In genomic region chr11:26549176-26549575, GRCh38 we compare ENCODE assay signal across 23 cellular contexts. TPM values are rescaled to one million over a fixed set of nuclear protein-coding genes. Genes with fewer than 3 reads are reported as not detected.
DNase-seq lines count a peak whose midpoint lies in the region; ATAC-seq, FAIRE-seq and TF ChIP-seq lines count a peak whose summit lies in the region.
"Had no signal": no experiment of that assay in that cellular context is flagged by ENCODE, and none has a peak within 500 bp of the region (broad histone marks: within the 10 kb centered on the region; RNA-seq: fewer than 3 reads in every experiment).

No MANE protein-coding gene starts in this region.

- TF ChIP-seq CTCF in GM12878 (IDR thresholded peaks at IDR 0.05 in 2 of 3, conservative IDR thresholded peaks at IDR 0.05 in 1 of 3; ENCODE audit: control insufficient read depth in 2 of 3, extremely low read depth in 1 of 3, insufficient read depth in 1 of 3, low read depth in 3 of 3, low read length in 3 of 3) = no peak
- no peak for TF ChIP-seq CTCF in right atrium auricular region (IDR thresholded peaks at IDR 0.05)

- DNase-seq in GM12878 (ENCODE audit: low read depth, low spot score) (no peak), mesendoderm (peak; percentile 63), glomerular visceral epithelial cell (ENCODE audit: extremely low spot score) (no peak), HT-29 (ENCODE audit: low spot score) (no peak), right atrium auricular region (ENCODE audit: low spot score) (no peak)
- DNase-seq: 8988T; ACHN; BE2C; C1 segment of cervical spinal cord; CD4-positive, alpha-beta memory T cell; CD4-positive, CD25-positive, alpha-beta regulatory T cell; CD8-positive, alpha-beta memory T cell; COR-L47; DMS 273 treated with DMSO at 0.1 percent for 48 hours; DMS79 treated with DMSO at 0.1 percent for 48 hours; GF-D8 had no signal

- H3K9ac ChIP-seq in GM12878 (ENCODE audit: control insufficient read depth, insufficient read depth, low read length) (no peak overlapping the region), mesendoderm (ENCODE audit: low read length) (no peak overlapping the region)
- H3K9ac ChIP-seq: BLaER1 had no signal

- in situ Hi-C loops in GM12878 (cut with MboI) = no loop called here

- SMC1A ChIA-PET in GM12878 (lab: Charles Lee; ENCODE audit: uncharacterized antibody, unreplicated experiment) = interaction anchor here (1.1 to 5.8 kb wide), 15 partner anchors 9 to 610 kb away, joined by 3 to 42 read pairs (median 4); no protein-coding TSS in a partner anchor

- no peaks in the 10 kb centered on the region for H3K79me1 ChIP-seq in mesendoderm (ENCODE audit: low read length)

- no peaks in the 10 kb centered on the region for H3K9me3 ChIP-seq in GM12878 (replicated peaks; ENCODE audit: control insufficient read depth, insufficient read depth, low read length)
- H3K9me3 ChIP-seq in right atrium auricular region = no peaks in the 10 kb centered on the region
- H3K9me3 ChIP-seq: BE2C, BLaER1 had no signal

- no peak for TF ChIP-seq RAD21 in GM12878 (IDR thresholded peaks at IDR 0.05; ENCODE audit: insufficient read depth, low read depth, low read length)

- H3K79me2 ChIP-seq in GM12878 (ENCODE audit: control insufficient read depth, insufficient read depth, low read length) (no peaks in the 10 kb centered on the region), mesendoderm (ENCODE audit: control insufficient read depth, insufficient read depth, low read length) (no peaks in the 10 kb centered on the region)

- RAD21 ChIA-PET in GM12878 (lab: Charles Lee; ENCODE audit: unreplicated experiment) = interaction anchor here (1.0 kb wide), 1 partner anchor 80 kb away, joined by 3 read pairs; no protein-coding TSS in a partner anchor

- CTCF ChIA-PET in GM12878 (lab: Yijun Ruan, JAX) = interaction anchor here (0.6 to 3.4 kb wide), 9 partner anchors 9 to 263 kb away, joined by 3 to 15 read pairs (median 4); no protein-coding TSS in a partner anchor

- WGBS in GM12878 (ENCODE audit: insufficient coverage, insufficient replicate concordance, low lambda C conversion rate, missing lambda C conversion rate) = 24% methylated on average over 2 of the region's 2 CpGs
- no CpG with 5 or more reads among the region's 2 CpGs for WGBS in mesendoderm (ENCODE audit: extremely low coverage, insufficient coverage, low lambda C conversion rate)

- FAIRE-seq in GM12878 (lab: Jason Lieb, UNC) = no peak
- FAIRE-seq: G401.6, GM12892, GM18507 had no signal

- no peak for TF ChIP-seq EP300 in GM12878 (IDR thresholded peaks at IDR 0.05; ENCODE audit: borderline replicate concordance in 1 of 2, control insufficient read depth in 1 of 2, low read depth in 2 of 2, low read length in 2 of 2)

- POLR2A ChIA-PET in GM12878 (lab: Charles Lee) = interaction anchor here (0.7 kb wide), 1 partner anchor 64 kb away, joined by 3 read pairs; no protein-coding TSS in a partner anchor

- no peak overlapping the region for H3K4me3 ChIP-seq in GM12878
- no peak overlapping the region for H3K4me3 ChIP-seq in mesendoderm (ENCODE audit: low read length)
- H3K4me3 ChIP-seq in right atrium auricular region = no peak overlapping the region
- H3K4me3 ChIP-seq: BLaER1 had no signal

- H3K4me2 ChIP-seq in GM12878 (ENCODE audit: control insufficient read depth, insufficient read depth) = no peak overlapping the region
- no peak overlapping the region for H3K4me2 ChIP-seq in mesendoderm (ENCODE audit: low read length)
- H3K4me2 ChIP-seq: BLaER1 had no signal

- no peak overlapping the region for H3K4ac ChIP-seq in mesendoderm (ENCODE audit: low read depth, low read length)

- BruUV-seq in GM12878 (replicated peaks; lab: Mats Ljungman, UMichigan) = no TSS peak

- no peak overlapping the region for H2BK5ac ChIP-seq in mesendoderm (ENCODE audit: low read length)

- H3K36me3 ChIP-seq in GM12878 (ENCODE audit: control insufficient read depth in 2 of 2, insufficient read depth in 2 of 2, low read length in 1 of 2) (no peaks in the 10 kb centered on the region), mesendoderm (ENCODE audit: control insufficient read depth, insufficient read depth, low read length) (no peaks in the 10 kb centered on the region), right atrium auricular region (no peaks in the 10 kb centered on the region)
- H3K36me3 ChIP-seq: BE2C, BLaER1 had no signal

- H4K8ac ChIP-seq in mesendoderm (ENCODE audit: low read depth, low read length) = no peak overlapping the region

- H3K23ac ChIP-seq in mesendoderm (ENCODE audit: low read length) = no peak overlapping the region

- H3K56ac ChIP-seq in mesendoderm (ENCODE audit: low read length) = no peak overlapping the region

- H2BK15ac ChIP-seq in mesendoderm (replicated peaks; ENCODE audit: low read depth) = no peak overlapping the region

- TF ChIP-seq POLR2A in GM12878 (IDR thresholded peaks at IDR 0.05; ENCODE audit: low read depth, low read length) = no peak

- no peaks in the 10 kb centered on the region for H3K4me1 ChIP-seq in GM12878 (ENCODE audit: control insufficient read depth, insufficient read depth, low read length)
- no peaks in the 10 kb centered on the region for H3K4me1 ChIP-seq in mesendoderm (ENCODE audit: control insufficient read depth, low read depth, low read length)
- no peaks in the 10 kb centered on the region for H3K4me1 ChIP-seq in right atrium auricular region
- H3K4me1 ChIP-seq: BE2C, BLaER1 had no signal

- H2AK5ac ChIP-seq in mesendoderm (ENCODE audit: low read length) = no peak overlapping the region

- H3K27ac ChIP-seq in GM12878 (ENCODE audit: control insufficient read depth, insufficient read depth) = no peak overlapping the region
- H3K27ac ChIP-seq in mesendoderm (ENCODE audit: low read depth, low read length) = no peak overlapping the region
- H3K27ac ChIP-seq in right atrium auricular region = no peak overlapping the region
- H3K27ac ChIP-seq: BLaER1 had no signal

- no peak overlapping the region for H2BK120ac ChIP-seq in mesendoderm (ENCODE audit: low read depth, low read length)

- H2AFZ ChIP-seq in GM12878 (ENCODE audit: control insufficient read depth, low read depth, low read length) = no peak overlapping the region

- no peak overlapping the region for H4K5ac ChIP-seq in mesendoderm (ENCODE audit: low read length)

- H4K20me1 ChIP-seq in GM12878 (ENCODE audit: control insufficient read depth, insufficient read depth) = no peaks in the 10 kb centered on the region
- H4K20me1 ChIP-seq: BLaER1 had no signal

- H3K27me3 ChIP-seq in GM12878 (replicated peaks in 1 of 2; ENCODE audit: control insufficient read depth in 2 of 2, insufficient read depth in 2 of 2, low read length in 1 of 2) (no peaks in the 10 kb centered on the region), mesendoderm (ENCODE audit: insufficient read depth, low read length, poor library complexity) (no peaks in the 10 kb centered on the region), right atrium auricular region (no peaks in the 10 kb centered on the region)
- H3K27me3 ChIP-seq: BE2C, BLaER1 had no signal

- intact Hi-C loops in GM12878 (cut with micrococcal nuclease; ENCODE audit: unreplicated experiment) = no loop called here

- H3K18ac ChIP-seq in mesendoderm (ENCODE audit: low read length) = no peak overlapping the region

- no peak for ATAC-seq in GM12878

TF ChIP-seq in GM12878, 131 proteins besides CTCF, POLR2A, EP300 and RAD21:
- TF ChIP-seq PAX8 (IDR thresholded peaks at IDR 0.05) (no peak), SKIL (IDR thresholded peaks at IDR 0.05; ENCODE audit: low read depth, poor library complexity, severe bottlenecking) (peak; percentile 39)
TF ChIP-seq in GM12878: peak in this region for 1.

RNA-seq across cellular contexts. Expression of gene MUC15, which starts 22.9 kb away (rescaled TPM):
- 0.40 TPM in 1 of 2 replicates, not detected in the other for total RNA-seq in GM12878 (2013; cell fraction: nucleolus; rRNA removed)
- 0.05 TPM in 1 of 2 replicates, not detected in the other for total RNA-seq in GM12878 (2014; rRNA removed)
- 0.05 TPM in 1 of 2 replicates, not detected in the other for total RNA-seq in GM12878 (2014; rRNA removed; fragmentation: Illumina TruSeq; extraction: Trizol)
- total RNA-seq in GM12878 (2021) = 0.15 TPM in 1 of 2 replicates, not detected in the other
- not detected for polyA plus RNA-seq in GM12878 (2011; ENCODE audit: low read depth)
- polyA plus RNA-seq in GM12878 (2011; rRNA removed) = 0.86 and 1.4 TPM in 2 replicates
- 0.19 and 0.27 TPM in 2 replicates for polyA plus RNA-seq in GM12878 (2011; cell fraction: cytosol; rRNA removed)
- polyA plus RNA-seq in GM12878 (2011; cell fraction: nucleus; rRNA removed) = 1.5 and 2.8 TPM in 2 replicates
- not detected in 2 replicates for polyA plus RNA-seq in GM12878 (2012)
- polyA plus RNA-seq in GM12878 (2014; fragmentation: Illumina TruSeq; extraction: Trizol) = 0.03 TPM in 1 of 2 replicates, not detected in the other
- not detected for polyA plus RNA-seq in GM12878 (2014; fragmentation: Nextera tagmentation; extraction: Ambion mirVana)
- 0.03 TPM in 1 of 2 replicates, not detected in the other for polyA plus RNA-seq in GM12878 (2014; rRNA removed)
- not detected for polyA plus RNA-seq in GM12878 (2016; fragmentation: Nextera tagmentation; extraction: Ambion mirVana)
- polyA minus RNA-seq in GM12878 (2011; rRNA and poly(A)+ RNA removed) = 0.29 and 0.31 TPM in 2 replicates
- not detected in 2 replicates for polyA minus RNA-seq in GM12878 (2011; cell fraction: cytosol; rRNA and poly(A)+ RNA removed)
- 0.29 and 0.48 TPM in 2 replicates for polyA minus RNA-seq in GM12878 (2011; cell fraction: nucleus; rRNA and poly(A)+ RNA removed)
- polyA plus RNA-seq in mesendoderm (2013, experiment 1 of 2) = 0.07 TPM
- polyA plus RNA-seq in mesendoderm (2013, experiment 2 of 2) = 0.10 TPM
- total RNA-seq in HT-29 (2014; rRNA removed; shearing (Covaris generic)) = 0.28 TPM in 1 of 2 replicates, not detected in the other
- total RNA-seq in right atrium auricular region = not detected
- total RNA-seq: A673; CD4-positive, alpha-beta memory T cell; CD4-positive, CD25-positive, alpha-beta regulatory T cell; CD8-positive, alpha-beta memory T cell had no signal
- polyA plus RNA-seq: AG04450; CD14-positive monocyte; CD4-positive, alpha-beta memory T cell; CD4-positive, CD25-positive, alpha-beta regulatory T cell; CD8-positive, alpha-beta memory T cell had no signal
